Comparison of ENCODE assay signal across 8 cellular contexts in the genomic region with DNA sequence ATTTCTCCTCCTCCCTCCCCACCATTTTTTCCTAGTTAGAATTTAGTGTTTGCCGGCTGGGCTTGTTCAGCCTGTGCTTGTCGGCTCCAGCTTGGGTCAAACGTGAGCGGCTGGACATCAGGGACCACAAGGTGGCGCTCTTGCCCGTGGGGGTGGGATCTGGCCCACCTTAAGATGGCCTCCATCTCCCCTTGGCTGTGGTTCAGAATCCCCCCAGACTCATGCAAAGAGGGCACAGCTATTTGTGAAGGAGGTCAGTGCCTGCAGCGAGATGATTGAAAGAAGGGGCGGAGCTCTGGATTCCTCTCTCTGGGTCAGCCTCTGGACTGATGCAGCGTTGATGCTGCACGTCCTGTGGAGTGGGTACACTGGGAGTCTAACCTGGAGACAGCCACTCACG.
DNase-seq lines count a peak whose midpoint lies in the region; FAIRE-seq and TF ChIP-seq lines count a peak whose summit lies in the region.

No MANE protein-coding gene starts in this region.

- no peak for TF ChIP-seq POLR2A in endothelial cell of umbilical vein (IDR thresholded peaks at IDR 0.05; ENCODE audit: low read depth, low read length)

- H4K20me1 ChIP-seq in endothelial cell of umbilical vein (replicated peaks; ENCODE audit: control insufficient read depth, extremely low read depth, insufficient read depth, low read length) (no peaks in the 10 kb centered on the region), neural cell (ENCODE audit: insufficient read depth) (no peaks in the 10 kb centered on the region)

- H3K4me3 ChIP-seq in endothelial cell of umbilical vein (replicated peaks in 1 of 3; ENCODE audit: insufficient read depth in 1 of 3, low read depth in 1 of 3, low read length in 3 of 3) (no peak overlapping the region), neural cell (ENCODE audit: low read length) (no peak overlapping the region)

- FAIRE-seq in endothelial cell of umbilical vein (lab: Jason Lieb, UNC) = no peak

- CTCF ChIA-PET in endothelial cell of umbilical vein (lab: Charles Lee) = no interaction called here

- H3K9me1 ChIP-seq in endothelial cell of umbilical vein (replicated peaks; ENCODE audit: control insufficient read depth, extremely low read depth, insufficient read depth, low read length) = no peaks in the 10 kb centered on the region

- H3K27me3 ChIP-seq in endothelial cell of umbilical vein (ENCODE audit: control insufficient read depth in 2 of 2, insufficient read depth in 2 of 2, low read length in 2 of 2) (no peaks in the 10 kb centered on the region), neural cell (ENCODE audit: insufficient read depth, low read depth, low read length) (no peaks in the 10 kb centered on the region)

- H3K27me3 Mint-ChIP-seq in CD14-positive monocyte (ENCODE audit: low read depth in 3 of 3) = peaks cover 0 to 13% (median 8%) of the 10 kb centered on the region in 3 donors

- DNase-seq in CD14-positive monocyte (ENCODE audit: low spot score) (no peak), LHCN-M2 (ENCODE audit: low read depth) (peak; percentile 29), endothelial cell of umbilical vein (ENCODE audit: low read depth, low spot score) (peak; percentile 6), RKO (ENCODE audit: low spot score) (no peak), cerebellum (ENCODE audit: low spot score) (no peak), NCI-H1092 treated with DMSO at 0.1 percent for 48 hours (lab: John Stamatoyannopoulos, UW) (no peak)
- no peak for DNase-seq in activated CD4-positive, alpha-beta T cell treated with anti-CD3 and anti-CD28 coated beads, Interleukin-2, amount 50 U/mL, for 4 hours

- peak overlapping the region in 1 of 2 donors; percentile 58 for H3K4me3 Mint-ChIP-seq in CD14-positive monocyte

- H2AFZ ChIP-seq in endothelial cell of umbilical vein (ENCODE audit: low read depth, low read length) (no peak overlapping the region), neural cell (ENCODE audit: low read depth, low read length) (no peak overlapping the region)

- TF ChIP-seq EP300 in neural cell (conservative IDR thresholded peaks at IDR 0.05; ENCODE audit: poor library complexity, severe bottlenecking) = no peak

- H3K9me2 ChIP-seq in neural cell (ENCODE audit: insufficient read depth, low read length) = no peaks in the 10 kb centered on the region

- no peaks in the 10 kb centered on the region for H3F3A ChIP-seq in neural cell (ENCODE audit: insufficient read depth, low read length, poor library complexity, severe bottlenecking)

- H3K27ac ChIP-seq in endothelial cell of umbilical vein (ENCODE audit: insufficient read depth, low read depth, low read length) (no peak overlapping the region), neural cell (ENCODE audit: low read length) (no peak overlapping the region)

- peak overlapping the region in 1 of 7 donors; percentile 47 for H3K27ac Mint-ChIP-seq in CD14-positive monocyte

- H3K79me2 ChIP-seq in endothelial cell of umbilical vein (ENCODE audit: control insufficient read depth, insufficient read depth, low read length) (no peaks in the 10 kb centered on the region), neural cell (replicated peaks; ENCODE audit: insufficient read depth, low read length) (no peaks in the 10 kb centered on the region)

- H3K4me1 Mint-ChIP-seq in CD14-positive monocyte = no peaks in the 10 kb centered on the region

- intact Hi-C loops in CD14-positive monocyte (cut with micrococcal nuclease) (loop anchor here (5.0 to 10.0 kb wide), 2 partner anchors 685 to 687 kb away; no protein-coding TSS in a partner anchor), endothelial cell of umbilical vein (cut with micrococcal nuclease) (no loop called here)

- H3K9ac ChIP-seq in endothelial cell of umbilical vein (replicated peaks; ENCODE audit: extremely low read depth, insufficient read depth, low read length) = no peak overlapping the region
- no peak overlapping the region for H3K9ac ChIP-seq in neural cell (ENCODE audit: low read length)

- H3K36me3 Mint-ChIP-seq in CD14-positive monocyte = no peaks in the 10 kb centered on the region

- TF ChIP-seq CTCF in CD14-positive monocyte (IDR thresholded peaks at IDR 0.05) (peak; percentile 63), endothelial cell of umbilical vein (IDR thresholded peaks at IDR 0.05; ENCODE audit: extremely low read depth in 1 of 2, insufficient read depth in 1 of 2, low read depth in 1 of 2, low read length in 2 of 2) (peak; percentile 10 to 39), neural cell (IDR thresholded peaks at IDR 0.05; ENCODE audit: poor library complexity, severe bottlenecking) (peak; percentile 59)

- dilution Hi-C loops in endothelial cell of umbilical vein (cut with MboI; ENCODE audit: extremely low pct_ligation_motif_present, low sequenced_read_pairs) = no loop called here

- TF ChIP-seq RAD21 in neural cell (conservative IDR thresholded peaks at IDR 0.05) = peak; percentile 64

- H3K9me3 ChIP-seq in endothelial cell of umbilical vein (replicated peaks; ENCODE audit: control insufficient read depth, insufficient read depth, low read length) (no peaks in the 10 kb centered on the region), neural cell (ENCODE audit: low read length) (peaks cover 4% of the 10 kb centered on the region)

- H3K4me1 ChIP-seq in endothelial cell of umbilical vein (ENCODE audit: control insufficient read depth, extremely low read depth, insufficient read depth, low read length) = no peaks in the 10 kb centered on the region

- no peaks in the 10 kb centered on the region for H3K9me3 Mint-ChIP-seq in CD14-positive monocyte

- H3K4me2 ChIP-seq in endothelial cell of umbilical vein (ENCODE audit: insufficient read depth, low read length) = no peak overlapping the region
- no peak overlapping the region for H3K4me2 ChIP-seq in neural cell (ENCODE audit: low read length)

- POLR2A ChIA-PET in endothelial cell of umbilical vein (lab: Charles Lee) = no interaction called here

- no TSS peak for BruUV-seq in endothelial cell of umbilical vein (replicated peaks; lab: Mats Ljungman, UMichigan)

- H3K36me3 ChIP-seq in endothelial cell of umbilical vein (ENCODE audit: control insufficient read depth in 2 of 2, extremely low read depth in 1 of 2, insufficient read depth in 2 of 2, low read length in 2 of 2) (no peaks in the 10 kb centered on the region), neural cell (ENCODE audit: insufficient read depth, low read length) (no peaks in the 10 kb centered on the region)

TF ChIP-seq in endothelial cell of umbilical vein, 7 proteins besides CTCF, POLR2A, EP300 and RAD21:
- TF ChIP-seq, protein P1, sequence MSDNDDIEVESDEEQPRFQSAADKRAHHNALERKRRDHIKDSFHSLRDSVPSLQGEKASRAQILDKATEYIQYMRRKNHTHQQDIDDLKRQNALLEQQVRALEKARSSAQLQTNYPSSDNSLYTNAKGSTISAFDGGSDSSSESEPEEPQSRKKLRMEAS (IDR thresholded peaks at IDR 0.05; ENCODE audit: insufficient read depth, insufficient read length) = no peak
- TF ChIP-seq JUN (IDR thresholded peaks at IDR 0.05; ENCODE audit: borderline replicate concordance, insufficient read depth, insufficient read length, low read depth) (no peak), GATA2 (IDR thresholded peaks at IDR 0.05; ENCODE audit: insufficient read depth, insufficient read length, low read depth, low read length) (no peak), FOS (IDR thresholded peaks at IDR 0.05; ENCODE audit: borderline replicate concordance, insufficient read depth, low read length) (no peak), MYC (IDR thresholded peaks at IDR 0.05; ENCODE audit: low read depth, low read length) (no peak), EZH2 (IDR thresholded peaks at IDR 0.05; ENCODE audit: borderline replicate concordance, low read depth, low read length, severe bottlenecking) (no peak)

TF ChIP-seq in neural cell, 6 proteins besides CTCF, POLR2A, EP300 and RAD21:
- peak; percentile 58 for TF ChIP-seq SMC3 (conservative IDR thresholded peaks at IDR 0.05; ENCODE audit: poor library complexity)
- TF ChIP-seq EZH2 (IDR thresholded peaks at IDR 0.05; ENCODE audit: borderline replicate concordance, insufficient read depth, low read length, poor library complexity, severe bottlenecking) = no peak
TF ChIP-seq in neural cell: peak in this region for 1.

Comparison
In these comparisons a context has a peak if more than half of its experiments do, and no peak if none do; other contexts are left out.
1. DNase-seq: peak in LHCN-M2 (single experiment) and endothelial cell of umbilical vein (single experiment); none in CD14-positive monocyte (single experiment), RKO (single experiment), cerebellum (single experiment), NCI-H1092 treated with DMSO at 0.1 percent for 48 hours (single experiment) and activated CD4-positive, alpha-beta T cell treated with anti-CD3 and anti-CD28 coated beads, Interleukin-2, amount 50 U/mL, for 4 hours (0 of 2).
2. Peak in every context shown above with its lines, with median percentiles within 50 percentile points of each other: CTCF ChIP-seq.